In the genomic region with DNA sequence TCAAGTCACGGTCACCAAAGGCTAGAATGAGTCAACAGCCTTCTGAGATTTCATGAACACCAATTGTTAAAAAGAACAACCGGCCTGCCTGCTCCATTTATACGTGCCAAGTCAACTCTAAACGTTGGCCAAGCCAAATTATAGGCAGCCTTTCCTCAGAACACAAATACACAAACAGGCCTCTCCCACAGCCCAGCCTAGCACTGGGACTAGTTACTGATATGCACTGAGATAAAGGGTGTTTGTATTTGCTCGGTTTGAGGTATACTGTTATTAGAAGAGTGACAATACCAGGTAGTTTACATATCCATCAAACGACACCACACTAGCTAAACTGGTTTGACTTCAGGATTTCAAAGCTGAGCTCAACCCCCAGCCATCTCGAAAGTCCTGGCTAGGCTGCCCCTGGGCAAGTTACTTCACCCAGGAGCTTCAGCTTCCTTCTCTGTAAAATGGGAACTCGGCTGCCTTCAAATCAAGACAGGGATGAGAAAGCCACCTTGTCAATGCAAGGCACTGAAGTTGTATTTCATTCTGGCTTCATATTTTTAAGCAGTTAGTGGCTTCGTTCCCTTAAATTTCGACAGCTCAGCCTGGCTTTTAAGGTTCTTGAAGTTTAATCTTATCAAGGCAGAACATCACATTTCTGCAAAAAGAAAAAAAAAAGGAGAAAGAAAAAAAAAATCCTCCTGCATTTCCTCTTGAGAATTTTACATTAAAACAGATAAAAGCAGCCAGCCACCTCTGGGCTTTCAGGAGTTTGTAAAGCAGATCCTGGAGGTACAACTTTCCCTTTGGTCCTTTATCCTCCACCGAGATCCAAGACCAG, we compare ENCODE assay signal across 8 cellular contexts. TPM values are rescaled to one million over a fixed set of nuclear protein-coding genes. Genes with fewer than 3 reads are reported as not detected.
DNase-seq lines count a peak whose midpoint lies in the region; ATAC-seq, FAIRE-seq and TF ChIP-seq lines count a peak whose summit lies in the region.

No MANE protein-coding gene starts in this region.

- H4K5ac ChIP-seq in H1 (ENCODE audit: insufficient read length, low read depth, low read length) = no peak overlapping the region

- CTCF ChIA-PET in H1 (lab: Charles Lee; ENCODE audit: partially characterized antibody) = interaction anchor here (0.7 to 2.8 kb wide), 5 partner anchors 11 to 180 kb away, joined by 3 to 7 read pairs (median 3); no protein-coding TSS in a partner anchor

- no peak overlapping the region for H2AK5ac ChIP-seq in H1 (ENCODE audit: low read depth, low read length)

- H3K4me2 ChIP-seq in H1 (ENCODE audit: insufficient read depth in 1 of 2, low read depth in 2 of 2, low read length in 2 of 2) (peak overlapping the region; percentile 74 to 99), parathyroid adenoma (ENCODE audit: low read length) (peak overlapping the region; percentile 53)

- H4K8ac ChIP-seq in H1 (ENCODE audit: extremely low read depth, insufficient read depth, low read length) = no peak overlapping the region

- peak; percentile 41 for DNase-seq in GM12865 (ENCODE audit: low read depth)
- DNase-seq in NT2/D1 (ENCODE audit: low read depth, low spot score) = no peak
- no peak for DNase-seq in H1 (ENCODE audit: low read depth in 1 of 2, low spot score in 2 of 2)
- DNase-seq in posterior cingulate gyrus = no peak
- no peak for DNase-seq in SK-N-DZ (ENCODE audit: low spot score)
- DNase-seq in NCI-H524 treated with DMSO at 0.1 percent for 48 hours (lab: John Stamatoyannopoulos, UW) = no peak

- H3K9ac ChIP-seq in NT2/D1 (ENCODE audit: insufficient read length, low read depth) (peak overlapping the region; percentile 22), H1 (replicated peaks in 1 of 4; ENCODE audit: extremely low read depth in 1 of 4, low read depth in 3 of 4, low read length in 3 of 4) (no peak overlapping the region), parathyroid adenoma (no peak overlapping the region)

- no peak for TF ChIP-seq CTCF in GM12865 (IDR thresholded peaks at IDR 0.05; ENCODE audit: insufficient read depth, low read depth, low read length, missing control alignments)
- no peak for TF ChIP-seq CTCF in H1 (IDR thresholded peaks at IDR 0.05; ENCODE audit: control extremely low read depth in 1 of 3, insufficient read depth in 1 of 3, low read depth in 1 of 3, low read length in 3 of 3)
- no peak for TF ChIP-seq CTCF in parathyroid adenoma (IDR thresholded peaks at IDR 0.05)

- H3K9me3 ChIP-seq in NT2/D1 (ENCODE audit: insufficient read depth, low read length) (no peaks in the 10 kb centered on the region), H1 (ENCODE audit: insufficient read depth in 2 of 2, low read depth in 1 of 2, low read length in 1 of 2) (no peaks in the 10 kb centered on the region), parathyroid adenoma (ENCODE audit: control insufficient read depth, low read length) (no peaks in the 10 kb centered on the region)

- no peak overlapping the region for H3K14ac ChIP-seq in H1 (ENCODE audit: insufficient read length)

- H3K18ac ChIP-seq in H1 (ENCODE audit: extremely low read depth, low read length) = no peak overlapping the region

- H2AFZ ChIP-seq in H1 (ENCODE audit: low read length) (no peak overlapping the region), parathyroid adenoma (no peak overlapping the region)

- 0 out of 3 replicates have a peak, but pooled peaks of 1 of the 2 experiments have one; percentile 32 for TF ChIP-seq EP300 in H1 (IDR thresholded peaks at IDR 0.05; ENCODE audit: borderline replicate concordance in 1 of 2, low read depth in 2 of 2, low read length in 2 of 2)

- WGBS in H1 (ENCODE audit: extremely low coverage in 1 of 2, insufficient coverage in 1 of 2, insufficient read length in 1 of 2, insufficient replicate concordance in 2 of 2, low coverage in 1 of 2, low lambda C conversion rate in 2 of 2, missing lambda C conversion rate in 1 of 2), 2 experiments = 14% methylated on average over 11 of the region's 11 CpGs; no CpG with 5 or more reads in 1 of the 2 experiments

- H2BK5ac ChIP-seq in H1 (ENCODE audit: low read depth, low read length) = peak overlapping the region; percentile 45; the same call in 1 of the 2 replicates

- no peaks in the 10 kb centered on the region for H3K27me3 ChIP-seq in NT2/D1 (ENCODE audit: insufficient read depth, insufficient read length)
- peaks cover 0 to 4% (median 0%) of the 10 kb centered on the region in 4 experiments; a peak in 4 of 7 replicates for H3K27me3 ChIP-seq in H1 (replicated peaks in 1 of 4; ENCODE audit: control insufficient read depth in 3 of 4, extremely low read depth in 1 of 4, insufficient read depth in 3 of 4, low read length in 3 of 4)
- H3K27me3 ChIP-seq in parathyroid adenoma (ENCODE audit: control insufficient read depth, insufficient read depth, low read length) = no peaks in the 10 kb centered on the region

- peaks cover 20% of the 10 kb centered on the region; the same call in 1 of the 2 replicates for H3K23me2 ChIP-seq in H1 (ENCODE audit: low read depth, low read length)

- H4K20me1 ChIP-seq in H1 (replicated peaks in 1 of 2; ENCODE audit: control insufficient read depth in 1 of 2, insufficient read depth in 2 of 2, low read length in 2 of 2) = peaks cover 35 to 38% of the 10 kb centered on the region in 2 experiments

- no peak overlapping the region for H3K23ac ChIP-seq in H1 (ENCODE audit: insufficient read length)

- POLR2A ChIA-PET in H1 (lab: Charles Lee; ENCODE audit: partially characterized antibody) = interaction anchor here (0.7 to 12.8 kb wide), 11 partner anchors 10 to 264 kb away, joined by 3 to 151 read pairs (median 4); no protein-coding TSS in a partner anchor

- no peak overlapping the region for H4K91ac ChIP-seq in H1 (replicated peaks; ENCODE audit: insufficient read length, low read length)

- H2BK12ac ChIP-seq in H1 (ENCODE audit: low read depth, low read length) = no peak overlapping the region

- H3K79me2 ChIP-seq in H1 (ENCODE audit: control insufficient read depth in 1 of 2, insufficient read depth in 2 of 2, low read length in 2 of 2) (peaks cover 6 to 70% of the 10 kb centered on the region in 2 experiments), parathyroid adenoma (no peaks in the 10 kb centered on the region)

- H2BK15ac ChIP-seq in H1 (ENCODE audit: low read length) = no peak overlapping the region

- H3K27ac ChIP-seq in H1 (ENCODE audit: low read depth, low read length) = no peak overlapping the region
- H3K27ac ChIP-seq in parathyroid adenoma = no peak overlapping the region

- no peak for TF ChIP-seq RAD21 in H1 (IDR thresholded peaks at IDR 0.05 in 1 of 2, conservative IDR thresholded peaks at IDR 0.05 in 1 of 2; ENCODE audit: low read depth in 2 of 2, low read length in 2 of 2)

- no peak overlapping the region for H3K56ac ChIP-seq in H1 (replicated peaks; ENCODE audit: insufficient read length, low read depth, low read length)

- no peak for ATAC-seq in activated CD4-positive, CD25-positive, alpha-beta regulatory T cell treated with anti-CD3 and anti-CD28 coated beads, Interleukin-2, amount 50 U/mL, for 24 hours

- no peak overlapping the region for H2BK20ac ChIP-seq in H1 (ENCODE audit: low read length)

- intact Hi-C loops in posterior cingulate gyrus (cut with DNase I) = no loop called here

- FAIRE-seq in H1 (lab: Jason Lieb, UNC) = no peak

- H3K79me1 ChIP-seq in H1 (ENCODE audit: low read depth, low read length) = peaks cover 8% of the 10 kb centered on the region; the same call in 1 of the 2 replicates

- no peak for TF ChIP-seq POLR2A in H1 (IDR thresholded peaks at IDR 0.05; ENCODE audit: control extremely low read depth in 1 of 2, low read depth in 2 of 2, low read length in 2 of 2)

- H2BK120ac ChIP-seq in H1 (replicated peaks; ENCODE audit: low read depth, low read length) = no peak overlapping the region

- peak overlapping the region; percentile 17 for H3K4ac ChIP-seq in H1 (replicated peaks; ENCODE audit: insufficient read length, low read depth, low read length)

- H3K36me3 ChIP-seq in NT2/D1 (ENCODE audit: insufficient read depth, insufficient read length, low read length) (peaks cover 69% of the 10 kb centered on the region), H1 (ENCODE audit: control insufficient read depth in 2 of 4, insufficient read depth in 4 of 4, low read length in 3 of 4) (peaks cover 0 to 46% (median 8%) of the 10 kb centered on the region in 4 experiments; a peak in 3 of 8 replicates), parathyroid adenoma (ENCODE audit: control insufficient read depth, insufficient read depth, low read length) (no peaks in the 10 kb centered on the region)

- H3K4me1 ChIP-seq in NT2/D1 (ENCODE audit: insufficient read depth, insufficient read length) (peaks cover 34% of the 10 kb centered on the region), H1 (replicated peaks in 1 of 4; ENCODE audit: control insufficient read depth in 3 of 4, insufficient read depth in 4 of 4, low read length in 3 of 4) (peaks cover 23 to 54% (median 40%) of the 10 kb centered on the region in 4 experiments), parathyroid adenoma (peaks cover 16% of the 10 kb centered on the region)

- H3K4me3 ChIP-seq in GM12865 (ENCODE audit: low read depth, low read length) (no peak overlapping the region), NT2/D1 (ENCODE audit: insufficient read length, low read depth) (peak overlapping the region; percentile 0), H1 (ENCODE audit: extremely low read depth in 1 of 4, insufficient read depth in 2 of 4, low read depth in 3 of 4, low read length in 4 of 4) (peak overlapping the region; percentile 3 to 99 (median 33); a peak in 5 of 8 replicates), parathyroid adenoma (ENCODE audit: low read depth, low read length) (peak overlapping the region; percentile 35)

TF ChIP-seq in H1, 55 proteins besides CTCF, POLR2A, EP300 and RAD21 (continues in another document):
- TF ChIP-seq RBBP5 (IDR thresholded peaks at IDR 0.05; ENCODE audit: borderline replicate concordance, low read depth, low read length) = 0 out of 2 replicates have a peak, but pooled peaks have one; percentile 32
- no peak for TF ChIP-seq SIN3A (conservative IDR thresholded peaks at IDR 0.05 in 1 of 2, IDR thresholded peaks at IDR 0.05 in 1 of 2; ENCODE audit: low read depth in 1 of 2, low read length in 2 of 2)
- TF ChIP-seq NANOG (IDR thresholded peaks at IDR 0.05; ENCODE audit: insufficient read depth, low read depth, low read length, poor library complexity, severe bottlenecking) = peak; percentile 19
- TF ChIP-seq SP1 (IDR thresholded peaks at IDR 0.05; ENCODE audit: low read depth, low read length) = peak; percentile 81

RNA-seq across cellular contexts. Expression of a gene that starts 4.0 kb away (rescaled TPM):
- 61.2 and 67.5 TPM in 2 replicates for total RNA-seq in H1 (2021; fragmentation: NEBNext Ultra II Directional; extraction: Animal tissue kit (Norgen Biotek cat#: 25700))
- 25.1 and 50.3 TPM in 2 replicates for polyA plus RNA-seq in H1 (2011; rRNA removed)
- polyA plus RNA-seq in H1 (2011; cell fraction: cytosol; rRNA removed) = 33.9 TPM
- 74.7 TPM for polyA plus RNA-seq in H1 (2011; cell fraction: nucleus; rRNA removed)
- polyA plus RNA-seq in H1 (2012, experiment 1 of 2) = 51.9 to 54.9 TPM (median 54.2 TPM) in 4 replicates
- polyA plus RNA-seq in H1 (2012, experiment 2 of 2) = 50.8 TPM
- polyA plus RNA-seq in H1 (2013, experiment 1 of 2) = 27.6 TPM
- 25.2 TPM for polyA plus RNA-seq in H1 (2013, experiment 2 of 2)
- 68.7 and 75.5 TPM in 2 replicates for polyA minus RNA-seq in H1 (2011; rRNA and poly(A)+ RNA removed)
- 62.8 TPM for polyA minus RNA-seq in H1 (2011; cell fraction: cytosol; rRNA and poly(A)+ RNA removed)
- polyA minus RNA-seq in H1 (2011; cell fraction: nucleus; rRNA and poly(A)+ RNA removed) = 101 TPM
- polyA plus RNA-seq in SK-N-DZ (2014; cell fraction: cytosol; rRNA removed) = 72.5 and 97.1 TPM in 2 replicates
- polyA plus RNA-seq in SK-N-DZ (2014; cell fraction: nucleus; rRNA removed) = 109 and 125 TPM in 2 replicates
